23 cellular contexts compared by ENCODE assay signal in genomic region chr1:9184749-9185148, GRCh38. TPM values are rescaled to one million over a fixed set of nuclear protein-coding genes. Genes with fewer than 3 reads are reported as not detected.
A peak's percentile ranks its signal among the peaks of the same experiment; 100 is the strongest.
DNase-seq lines count a peak whose midpoint lies in the region; ATAC-seq, FAIRE-seq and TF ChIP-seq lines count a peak whose summit lies in the region.
"Had no signal": no experiment of that assay in that cellular context is flagged by ENCODE, and none has a peak within 500 bp of the region (broad histone marks: within the 10 kb centered on the region; RNA-seq: fewer than 3 reads in every experiment).

No MANE protein-coding gene starts in this region.

- H3K4me3 Mint-ChIP-seq in WTC11 (0 out of 2 replicates have a peak overlapping the region, but pooled peaks have one; percentile 12), osteocyte (ENCODE audit: unreplicated experiment) (peak overlapping the region; percentile 26)

- H3K27me3 ChIP-seq in BLaER1 treated with 17β-estradiol and CSF1 and Interleukin-3, amounts not matched to agents 10 nM and 100 nM: peaks cover 18 to 52% (median 44%) of the 10 kb centered on the region in 11 experiments
- H3K27me3 ChIP-seq in bronchial epithelial cell (ENCODE audit: control insufficient read depth, insufficient read depth, low read length): no peaks in the 10 kb centered on the region

- peaks cover 47% of the 10 kb centered on the region for H3K4me1 Mint-ChIP-seq in WTC11
- peaks cover 21% of the 10 kb centered on the region for H3K4me1 Mint-ChIP-seq in osteocyte (ENCODE audit: unreplicated experiment)

- ATAC-seq in WTC11 (no peak), GM18498 (IDR thresholded peaks at IDR 0.05; ENCODE audit: unreplicated experiment) (no peak)
- ATAC-seq: SK-N-SH treated with all-trans-retinoic acid at 6 μM for 48 hours had no signal

- no peak overlapping the region for H3K4me3 ChIP-seq in BLaER1 treated with 17β-estradiol and CSF1 and Interleukin-3, amounts not matched to agents 10 nM and 100 nM
- H3K4me3 ChIP-seq in bronchial epithelial cell (ENCODE audit: low read depth, low read length): no peak overlapping the region
- H3K4me3 ChIP-seq: GM23248 had no signal

- H3K36me3 ChIP-seq in BLaER1 treated with 17β-estradiol and CSF1 and Interleukin-3, amounts not matched to agents 10 nM and 100 nM: peaks cover 0 to 13% (median 0%) of the 10 kb centered on the region in 11 experiments; a peak in 3 of 22 replicates
- H3K36me3 ChIP-seq in bronchial epithelial cell (ENCODE audit: control insufficient read depth, insufficient read depth, low read length): peaks cover 3% of the 10 kb centered on the region

- peaks cover 41 to 66% (median 52%) of the 10 kb centered on the region in 10 experiments for H3K4me1 ChIP-seq in BLaER1 treated with 17β-estradiol and CSF1 and Interleukin-3, amounts not matched to agents 10 nM and 100 nM

- FAIRE-seq in bronchial epithelial cell (lab: Jason Lieb, UNC): peak; percentile 40
- FAIRE-seq: G401.6 had no signal

- H3K9me3 ChIP-seq in BLaER1 treated with 17β-estradiol and CSF1 and Interleukin-3, amounts not matched to agents 10 nM and 100 nM (replicated peaks in 1 of 11): peaks cover 0 to 8% (median 6%) of the 10 kb centered on the region in 11 experiments; a peak in 5 of 22 replicates

- H3K4me2 ChIP-seq in BLaER1 treated with 17β-estradiol and CSF1 and Interleukin-3, amounts not matched to agents 10 nM and 100 nM: peak overlapping the region; percentile 34 to 98 (median 92); a peak in 20 of 22 replicates
- H3K4me2 ChIP-seq: KMS-11 had no signal

- H3K27ac ChIP-seq in BLaER1 treated with 17β-estradiol and CSF1 and Interleukin-3, amounts not matched to agents 10 nM and 100 nM: no peak overlapping the region
- H3K27ac ChIP-seq: GM23248, KMS-11 had no signal

- TF ChIP-seq CTCF in WTC11 (IDR thresholded peaks at IDR 0.05): no peak
- no peak for TF ChIP-seq CTCF in bronchial epithelial cell (IDR thresholded peaks at IDR 0.05; ENCODE audit: insufficient read depth, low read length, severe bottlenecking)
- TF ChIP-seq CTCF in osteocyte (IDR thresholded peaks at IDR 0.05): no peak

- peaks cover 0 to 19% (median 0%) of the 10 kb centered on the region in 11 experiments; a peak in 4 of 22 replicates for H4K20me1 ChIP-seq in BLaER1 treated with 17β-estradiol and CSF1 and Interleukin-3, amounts not matched to agents 10 nM and 100 nM

- CTCF ChIA-PET in WTC11 (lab: Charles Lee): no interaction called here

- H3K27ac Mint-ChIP-seq in WTC11: no peak overlapping the region
- H3K27ac Mint-ChIP-seq in osteocyte (ENCODE audit: unreplicated experiment): no peak overlapping the region

- POLR2A ChIA-PET in WTC11 (lab: Charles Lee): no interaction called here

- H3K36me3 Mint-ChIP-seq in WTC11: peaks cover 19% of the 10 kb centered on the region
- H3K36me3 Mint-ChIP-seq in osteocyte (ENCODE audit: unreplicated experiment): no peaks in the 10 kb centered on the region

- H3K9me3 Mint-ChIP-seq in WTC11: peaks cover 1% of the 10 kb centered on the region; the same call in 1 of the 2 replicates
- no peaks in the 10 kb centered on the region for H3K9me3 Mint-ChIP-seq in osteocyte (ENCODE audit: unreplicated experiment)

- peaks cover 14% of the 10 kb centered on the region for H3K27me3 Mint-ChIP-seq in WTC11 (ENCODE audit: low read depth)
- H3K27me3 Mint-ChIP-seq in osteocyte (ENCODE audit: unreplicated experiment): peaks cover 1% of the 10 kb centered on the region

- no peak overlapping the region for H3K9ac ChIP-seq in BLaER1 treated with 17β-estradiol and CSF1 and Interleukin-3, amounts not matched to agents 10 nM and 100 nM
- H3K9ac ChIP-seq: GM23248, KMS-11 had no signal

- DNase-seq in WTC11 (ENCODE audit: low spot score) (no peak), bronchial epithelial cell (ENCODE audit: low read depth) (no peak), osteocyte (ENCODE audit: extremely low spot score, unreplicated experiment) (no peak), DMS79 treated with DMSO at 0.1 percent for 48 hours (lab: John Stamatoyannopoulos, UW) (no peak), GDM1 (lab: John Stamatoyannopoulos, UW) (no peak)
- DNase-seq: ACHN, COR-L47, DMS 273 treated with DMSO at 0.1 percent for 48 hours, GM23248, HCEC 1CT, NCI-H1417, NCI-H187, NCI-H2107, NCI-H2227 treated with DMSO at 0.1 percent for 48 hours, NCI-H524, NCI-H82, OCI-M1, SIG-M5 had no signal

TF ChIP-seq in WTC11, 78 proteins besides CTCF, POLR2A, EP300 and RAD21 (continues in another document):
- no peak for TF ChIP-seq ZSCAN18 (CRISPR knock-in tag; IDR thresholded peaks at IDR 0.05)
- no peak for TF ChIP-seq ZNF121 (CRISPR knock-in tag; IDR thresholded peaks at IDR 0.05)
- TF ChIP-seq FOXJ3 (CRISPR knock-in tag; IDR thresholded peaks at IDR 0.05; ENCODE audit: borderline replicate concordance): no peak
- no peak for TF ChIP-seq AFF4 (CRISPR knock-in tag; IDR thresholded peaks at IDR 0.05; ENCODE audit: borderline replicate concordance)
- TF ChIP-seq KAT7 (CRISPR knock-in tag; IDR thresholded peaks at IDR 0.05; ENCODE audit: borderline replicate concordance): no peak
- no peak for TF ChIP-seq PREB (CRISPR knock-in tag; IDR thresholded peaks at IDR 0.05; ENCODE audit: borderline replicate concordance)
- TF ChIP-seq SP1 (CRISPR knock-in tag; conservative IDR thresholded peaks at IDR 0.05): no peak
- TF ChIP-seq IRF1 (CRISPR knock-in tag; IDR thresholded peaks at IDR 0.05): no peak
- TF ChIP-seq GABPB1 (CRISPR knock-in tag; IDR thresholded peaks at IDR 0.05): no peak
- TF ChIP-seq USF1 (CRISPR knock-in tag; IDR thresholded peaks at IDR 0.05): no peak

RNA-seq across cellular contexts. Expression of gene H6PD, which starts 49.8 kb away (rescaled TPM):
- total RNA-seq in WTC11 (2021) (7.4 to 7.9 TPM (median 7.8 TPM) in 3 replicates), bronchial epithelial cell (5.5 and 9.9 TPM in 2 replicates), osteocyte (48.4 and 52.4 TPM in 2 replicates)

RNA-seq across cellular contexts. Expression of gene GPR157, which starts 55.8 kb away (rescaled TPM):
- 3.4 to 9.6 TPM (median 6.0 TPM) in 3 replicates for total RNA-seq in WTC11 (2021)
- total RNA-seq in bronchial epithelial cell: 44.0 and 69.6 TPM in 2 replicates
- 0.76 and 4.1 TPM in 2 replicates for total RNA-seq in osteocyte
